ENCODE assay signal across 8 cellular contexts in the genomic region with DNA sequence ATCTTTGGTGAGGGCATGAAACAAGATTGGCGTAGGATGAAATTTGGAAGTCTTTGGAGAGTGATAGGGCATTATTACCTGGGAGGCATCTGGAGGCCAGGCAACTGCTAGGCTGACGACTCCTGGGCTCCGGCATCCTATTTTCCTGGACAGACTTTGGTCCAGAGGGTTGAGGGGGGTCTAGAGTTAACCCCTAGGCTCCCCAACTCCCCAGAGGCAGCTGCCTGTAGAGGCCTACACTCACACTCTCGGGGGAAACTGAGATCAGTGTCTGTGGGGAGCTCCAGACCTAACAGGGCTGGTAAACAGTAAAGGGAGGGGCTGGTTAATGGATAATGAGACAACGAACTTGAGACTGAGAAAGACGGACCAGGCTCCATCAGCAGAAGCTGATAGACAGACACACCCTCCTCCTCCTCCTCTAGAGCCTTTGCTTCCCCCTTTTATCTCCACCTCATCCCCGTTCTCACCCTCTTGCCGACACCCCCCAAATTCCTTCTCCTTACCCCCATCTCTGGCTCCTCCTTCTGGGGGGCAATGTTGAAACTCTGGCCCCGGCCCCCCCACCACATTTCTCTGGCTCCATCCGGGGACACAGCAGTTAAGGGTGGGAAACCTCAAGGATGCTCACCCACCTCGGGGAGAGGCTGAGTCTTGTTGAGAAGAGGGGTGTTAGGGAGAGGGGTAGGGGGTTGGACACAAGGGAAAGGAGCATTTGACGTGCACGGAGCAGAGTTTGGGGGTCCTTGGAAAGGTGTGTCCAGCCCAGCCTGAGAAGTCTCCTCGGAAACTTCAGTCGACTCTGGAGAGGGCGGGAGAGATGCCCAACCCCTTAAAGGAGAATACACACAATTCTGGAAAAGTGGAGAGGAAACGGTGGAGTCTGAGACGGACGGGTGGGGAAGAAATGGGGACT. TPM values are rescaled to one million over a fixed set of nuclear protein-coding genes. Genes with fewer than 3 reads are reported as not detected.
DNase-seq lines count a peak whose midpoint lies in the region; ATAC-seq and TF ChIP-seq lines count a peak whose summit lies in the region.

A gene with protein sequence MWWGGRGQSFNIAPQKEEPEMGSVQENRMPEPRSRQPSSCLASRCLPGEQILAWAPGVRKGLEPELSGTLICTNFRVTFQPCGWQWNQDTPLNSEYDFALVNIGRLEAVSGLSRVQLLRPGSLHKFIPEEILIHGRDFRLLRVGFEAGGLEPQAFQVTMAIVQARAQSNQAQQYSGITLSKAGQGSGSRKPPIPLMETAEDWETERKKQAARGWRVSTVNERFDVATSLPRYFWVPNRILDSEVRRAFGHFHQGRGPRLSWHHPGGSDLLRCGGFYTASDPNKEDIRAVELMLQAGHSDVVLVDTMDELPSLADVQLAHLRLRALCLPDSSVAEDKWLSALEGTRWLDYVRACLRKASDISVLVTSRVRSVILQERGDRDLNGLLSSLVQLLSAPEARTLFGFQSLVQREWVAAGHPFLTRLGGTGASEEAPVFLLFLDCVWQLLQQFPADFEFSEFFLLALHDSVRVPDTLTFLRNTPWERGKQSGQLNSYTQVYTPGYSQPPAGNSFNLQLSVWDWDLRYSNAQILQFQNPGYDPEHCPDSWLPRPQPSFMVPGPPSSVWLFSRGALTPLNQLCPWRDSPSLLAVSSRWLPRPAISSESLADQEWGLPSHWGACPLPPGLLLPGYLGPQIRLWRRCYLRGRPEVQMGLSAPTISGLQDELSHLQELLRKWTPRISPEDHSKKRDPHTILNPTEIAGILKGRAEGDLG (minus strand): TSS at position 804 of the 916 bp plus-strand sequence. CDS start 232 bp downstream, at position 572.

- in situ Hi-C loops in T47D (cut with HindIII; ENCODE audit: low pct_unique_long_range_greater_than_20kb, low sequenced_read_pairs): no loop called here

- TF ChIP-seq RAD21 in Ishikawa (IDR thresholded peaks at IDR 0.05; ENCODE audit: low read depth): no peak

- DNase-seq in AG20443 (ENCODE audit: low spot score) (peak; percentile 64), T47D (ENCODE audit: low read depth in 1 of 2, low spot score in 1 of 2) (peak; percentile 59 to 68), kidney tubule cell (ENCODE audit: low spot score) (peak; percentile 53), dedifferentiated amniotic fluid mesenchymal stem cell (ENCODE audit: extremely low spot score) (no peak), foreskin melanocyte (no peak)

- no peak for ATAC-seq in GM18502 (IDR thresholded peaks at IDR 0.05; ENCODE audit: poor library complexity, unreplicated experiment)

- H3K27ac ChIP-seq in temporal lobe (ENCODE audit: low read depth, low read length): peak within 1 kb of the TSS; percentile 33

- no peak for TF ChIP-seq EP300 in Ishikawa (IDR thresholded peaks at IDR 0.05; ENCODE audit: borderline replicate concordance)

TF ChIP-seq in Ishikawa, 13 proteins besides CTCF, POLR2A, EP300 and RAD21:
- TF ChIP-seq ZBTB7A (IDR thresholded peaks at IDR 0.05; ENCODE audit: low read depth) (0 out of 2 replicates have a peak, but pooled peaks have one; percentile 56), EGR1 (IDR thresholded peaks at IDR 0.05) (no peak), CREB1 (IDR thresholded peaks at IDR 0.05; ENCODE audit: low read depth) (no peak), CEBPB (IDR thresholded peaks at IDR 0.05) (no peak), TEAD4 (IDR thresholded peaks at IDR 0.05) (no peak)
- TF ChIP-seq, protein P1, sequence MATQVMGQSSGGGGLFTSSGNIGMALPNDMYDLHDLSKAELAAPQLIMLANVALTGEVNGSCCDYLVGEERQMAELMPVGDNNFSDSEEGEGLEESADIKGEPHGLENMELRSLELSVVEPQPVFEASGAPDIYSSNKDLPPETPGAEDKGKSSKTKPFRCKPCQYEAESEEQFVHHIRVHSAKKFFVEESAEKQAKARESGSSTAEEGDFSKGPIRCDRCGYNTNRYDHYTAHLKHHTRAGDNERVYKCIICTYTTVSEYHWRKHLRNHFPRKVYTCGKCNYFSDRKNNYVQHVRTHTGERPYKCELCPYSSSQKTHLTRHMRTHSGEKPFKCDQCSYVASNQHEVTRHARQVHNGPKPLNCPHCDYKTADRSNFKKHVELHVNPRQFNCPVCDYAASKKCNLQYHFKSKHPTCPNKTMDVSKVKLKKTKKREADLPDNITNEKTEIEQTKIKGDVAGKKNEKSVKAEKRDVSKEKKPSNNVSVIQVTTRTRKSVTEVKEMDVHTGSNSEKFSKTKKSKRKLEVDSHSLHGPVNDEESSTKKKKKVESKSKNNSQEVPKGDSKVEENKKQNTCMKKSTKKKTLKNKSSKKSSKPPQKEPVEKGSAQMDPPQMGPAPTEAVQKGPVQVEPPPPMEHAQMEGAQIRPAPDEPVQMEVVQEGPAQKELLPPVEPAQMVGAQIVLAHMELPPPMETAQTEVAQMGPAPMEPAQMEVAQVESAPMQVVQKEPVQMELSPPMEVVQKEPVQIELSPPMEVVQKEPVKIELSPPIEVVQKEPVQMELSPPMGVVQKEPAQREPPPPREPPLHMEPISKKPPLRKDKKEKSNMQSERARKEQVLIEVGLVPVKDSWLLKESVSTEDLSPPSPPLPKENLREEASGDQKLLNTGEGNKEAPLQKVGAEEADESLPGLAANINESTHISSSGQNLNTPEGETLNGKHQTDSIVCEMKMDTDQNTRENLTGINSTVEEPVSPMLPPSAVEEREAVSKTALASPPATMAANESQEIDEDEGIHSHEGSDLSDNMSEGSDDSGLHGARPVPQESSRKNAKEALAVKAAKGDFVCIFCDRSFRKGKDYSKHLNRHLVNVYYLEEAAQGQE (IDR thresholded peaks at IDR 0.05; ENCODE audit: low read depth): no peak
TF ChIP-seq in Ishikawa: peak in this region for 1.

RNA-seq across cellular contexts. Expression of the gene that starts here (rescaled TPM):
- 1.2 TPM for total RNA-seq in temporal lobe

Comparison
In these comparisons a context has a peak if more than half of its experiments do, and no peak if none do; other contexts are left out.
1. DNase-seq: peak in AG20443 (single experiment), T47D (2 of 2) and kidney tubule cell (single experiment); none in dedifferentiated amniotic fluid mesenchymal stem cell (single experiment) and foreskin melanocyte (single experiment).